8 cellular contexts compared by ENCODE assay signal in the genomic region with DNA sequence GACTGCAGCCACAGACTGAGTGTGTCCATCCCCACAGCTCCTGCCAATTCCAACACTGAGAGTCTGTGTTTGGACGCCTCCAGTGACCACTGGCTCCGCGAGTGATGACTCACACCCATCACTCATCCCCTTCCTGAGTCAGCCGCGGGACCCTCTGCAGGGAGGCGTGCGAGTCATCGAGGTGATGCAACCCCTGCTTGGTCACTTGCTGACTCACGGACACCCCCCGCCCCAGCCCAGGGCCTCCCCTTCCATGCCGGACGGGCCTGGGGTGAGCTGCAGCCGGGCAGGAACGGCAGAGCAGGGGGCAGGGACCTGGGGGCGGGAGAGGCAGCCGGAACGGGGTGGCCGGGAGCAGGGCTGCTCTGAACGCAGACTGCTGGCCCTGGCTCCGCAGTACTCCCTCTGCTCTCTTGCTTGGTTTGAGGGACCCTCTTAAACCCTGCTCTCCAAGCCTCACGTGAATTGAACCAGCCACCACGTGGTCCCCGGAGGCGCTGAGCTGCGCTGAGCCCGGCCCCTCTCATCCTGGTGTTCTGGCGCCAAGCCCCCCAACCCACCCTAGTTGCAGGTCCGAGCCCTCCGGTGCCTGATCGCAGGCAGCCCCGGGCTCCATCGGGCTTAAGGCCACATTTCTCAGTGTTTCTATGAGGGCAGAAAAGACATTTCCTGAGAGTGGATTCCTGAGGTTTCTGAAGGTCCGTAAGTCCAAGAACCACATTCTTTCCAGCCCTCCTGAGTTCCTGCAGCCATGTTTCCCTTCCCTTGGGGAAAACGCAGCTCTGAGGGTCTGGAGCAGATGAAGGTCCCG. TPM values are rescaled to one million over a fixed set of nuclear protein-coding genes. Genes with fewer than 3 reads are reported as not detected.
A peak's percentile ranks its signal among the peaks of the same experiment; 100 is the strongest.
DNase-seq lines count a peak whose midpoint lies in the region; ATAC-seq and TF ChIP-seq lines count a peak whose summit lies in the region.
"Had no signal": no experiment of that assay in that cellular context is flagged by ENCODE, and none has a peak within 500 bp of the region (broad histone marks: within the 10 kb centered on the region; RNA-seq: fewer than 3 reads in every experiment).

No MANE protein-coding gene starts in this region.

- H2AK5ac ChIP-seq in H9 (ENCODE audit: insufficient read length, low read length) = no peak overlapping the region

- TF ChIP-seq CTCF in H9 (conservative IDR thresholded peaks at IDR 0.05) (no peak), RWPE2 (IDR thresholded peaks at IDR 0.05; ENCODE audit: poor library complexity, severe bottlenecking) (no peak), thoracic aorta (IDR thresholded peaks at IDR 0.05) (no peak)

- peaks cover 24% of the 10 kb centered on the region for H3K27me3 Mint-ChIP-seq in H9 (ENCODE audit: low read depth)

- no peaks in the 10 kb centered on the region for H4K20me1 ChIP-seq in H9 (ENCODE audit: control insufficient read depth, insufficient read depth, insufficient read length)

- H3K9me3 ChIP-seq in H9 (ENCODE audit: control insufficient read depth, low read depth, low read length) (no peaks in the 10 kb centered on the region), RWPE2 (ENCODE audit: severe bottlenecking) (no peaks in the 10 kb centered on the region), thoracic aorta (no peaks in the 10 kb centered on the region)

- H3K27ac Mint-ChIP-seq in H9 = peak overlapping the region in 1 of 3 experiments; percentile 88; a peak in 1 of 7 replicates
- H3K27ac Mint-ChIP-seq: T-cell had no signal

- ATAC-seq in RWPE2 (ENCODE audit: low read depth) = peak; percentile 83
- ATAC-seq in thoracic aorta (ENCODE audit: insufficient number of reproducible peaks, low FRiP score, low read depth) = peak; percentile 70
- no peak for ATAC-seq in HG03469 (IDR thresholded peaks at IDR 0.05; ENCODE audit: unreplicated experiment)
- ATAC-seq: T-cell had no signal

- H4K91ac ChIP-seq in H9 (ENCODE audit: insufficient read length, low read depth, low read length) = peak overlapping the region; percentile 55

- no peak overlapping the region for H2AFZ ChIP-seq in H9 (ENCODE audit: low read length)

- H3K4me3 Mint-ChIP-seq in H9 = no peak overlapping the region
- H3K4me3 Mint-ChIP-seq: T-cell had no signal

- no peak overlapping the region for H4K8ac ChIP-seq in H9 (replicated peaks; ENCODE audit: insufficient read length, low read depth, low read length)

- no peaks in the 10 kb centered on the region for H3K79me2 ChIP-seq in H9 (ENCODE audit: insufficient read depth, low read length)

- H3K23ac ChIP-seq in H9 (ENCODE audit: insufficient read length, low read depth, low read length) = no peak overlapping the region

- H3K4me2 ChIP-seq in H9 (ENCODE audit: insufficient read depth, insufficient read length, low read length) = no peak overlapping the region

- no peak overlapping the region for H3K56ac ChIP-seq in H9 (ENCODE audit: insufficient read length, low read depth, low read length)

- H3K36me3 ChIP-seq in RWPE2 (ENCODE audit: low read depth) (no peaks in the 10 kb centered on the region), thoracic aorta (no peaks in the 10 kb centered on the region)

- DNase-seq in H9 (peak; percentile 82), RWPE2 (ENCODE audit: low spot score) (peak; percentile 99), epithelial cell of prostate (ENCODE audit: low read depth, low spot score) (peak; percentile 88), mucosa of gallbladder (ENCODE audit: low spot score) (peak; percentile 58), thoracic aorta (ENCODE audit: low spot score) (peak; percentile 98), NCI-H146 (lab: John Stamatoyannopoulos, UW) (no peak)

- peaks cover 0 to 2% (median 0%) of the 10 kb centered on the region in 3 experiments; a peak in 2 of 7 replicates for H3K36me3 Mint-ChIP-seq in H9 (ENCODE audit: insufficient read depth in 1 of 3, low read depth in 3 of 3)
- H3K36me3 Mint-ChIP-seq: T-cell had no signal

- H3K4ac ChIP-seq in H9 (ENCODE audit: low read depth, low read length) = peak overlapping the region; percentile 32; the same call in 1 of the 2 replicates

- no peaks in the 10 kb centered on the region; the same call in 1 of the 2 replicates for H3K4me1 ChIP-seq in H9 (ENCODE audit: insufficient read depth, low read length)
- H3K4me1 ChIP-seq in RWPE2 (ENCODE audit: insufficient read depth, poor library complexity, severe bottlenecking) = peaks cover 27% of the 10 kb centered on the region
- peaks cover 56 to 74% of the 10 kb centered on the region in 2 donors for H3K4me1 ChIP-seq in thoracic aorta (ENCODE audit: control insufficient read depth in 1 of 2, low read depth in 2 of 2)

- no peak overlapping the region for H3T11ph ChIP-seq in H9 (ENCODE audit: low read length)

- no peak overlapping the region for H2BK120ac ChIP-seq in H9 (ENCODE audit: low read depth, low read length, poor library complexity, severe bottlenecking)

- H2BK20ac ChIP-seq in H9 (ENCODE audit: low read depth, low read length, poor library complexity, severe bottlenecking) = no peak overlapping the region

- no CpG with 5 or more reads among the region's 35 CpGs for whole genome bisulfite sequencing in H9 (ENCODE audit: extremely low coverage, insufficient read length, low lambda C conversion rate)

- H3K4me3 ChIP-seq in RWPE2 (ENCODE audit: severe bottlenecking) = no peak overlapping the region
- peak overlapping the region; percentile 57 for H3K4me3 ChIP-seq in thoracic aorta

- H3K9ac ChIP-seq in H9 (ENCODE audit: extremely low read depth, insufficient read length, low read length) = no peak overlapping the region

- H3K27ac ChIP-seq in H9 (ENCODE audit: insufficient read length, low read depth, low read length) = no peak overlapping the region
- peak overlapping the region; percentile 22 for H3K27ac ChIP-seq in RWPE2 (ENCODE audit: poor library complexity, severe bottlenecking)
- H3K27ac ChIP-seq in epithelial cell of prostate = peak overlapping the region; percentile 17
- peak overlapping the region; percentile 95 for H3K27ac ChIP-seq in thoracic aorta

- H2BK12ac ChIP-seq in H9 (ENCODE audit: insufficient read length, low read depth, low read length) = no peak overlapping the region

- no peak overlapping the region for H2BK15ac ChIP-seq in H9 (ENCODE audit: low read depth, low read length)

- H3K27me3 ChIP-seq in H9 (ENCODE audit: insufficient read depth, low read length) (no peaks in the 10 kb centered on the region; the same call in 1 of the 2 replicates), RWPE2 (ENCODE audit: insufficient read depth, poor library complexity, severe bottlenecking) (peaks cover 13% of the 10 kb centered on the region), thoracic aorta (replicated peaks; ENCODE audit: insufficient read depth) (no peaks in the 10 kb centered on the region)

- H3K4me1 Mint-ChIP-seq in H9 = peaks cover 6 to 24% of the 10 kb centered on the region in 2 experiments

- H3K23me2 ChIP-seq in H9 (ENCODE audit: insufficient read length, low read depth, low read length, poor library complexity, severe bottlenecking) = peaks cover 4% of the 10 kb centered on the region

- H3K9me3 Mint-ChIP-seq in H9 = no peaks in the 10 kb centered on the region; a peak in 3 of 5 replicates
- H3K9me3 Mint-ChIP-seq: T-cell had no signal

- H4K5ac ChIP-seq in H9 (ENCODE audit: insufficient read length, low read depth, low read length) = no peak overlapping the region

- peak overlapping the region; percentile 77 for H3K14ac ChIP-seq in H9 (ENCODE audit: insufficient read depth, low read length)

- peak overlapping the region; percentile 21 for H3K18ac ChIP-seq in H9 (ENCODE audit: insufficient read length, low read depth, low read length)

- no peaks in the 10 kb centered on the region for H3K79me1 ChIP-seq in H9 (ENCODE audit: insufficient read depth, low read depth, low read length, poor library complexity, severe bottlenecking)

- no peak overlapping the region for H2BK5ac ChIP-seq in H9 (ENCODE audit: insufficient read length, low read length)

RNA-seq across cellular contexts. Expression of gene FGFRL1, which starts 32.4 kb away (rescaled TPM):
- 25.8 and 26.1 TPM in 2 replicates for total RNA-seq in H9 (2021)
- total RNA-seq in mucosa of gallbladder = 28.2 TPM
- 10 to 100 TPM; 61.1 to 84.0 TPM for total RNA-seq in thoracic aorta

RNA-seq across cellular contexts. Expression of gene SLC26A1, which starts 50.7 kb away (rescaled TPM):
- total RNA-seq in H9 (2021) (0.09 and 0.13 TPM in 2 replicates), mucosa of gallbladder (4.3 TPM), thoracic aorta (not detected)

RNA-seq across cellular contexts. Expression of gene IDUA, which starts 57.0 kb away (rescaled TPM):
- total RNA-seq in H9 (2021) (9.4 and 14.5 TPM in 2 replicates), mucosa of gallbladder (93.0 TPM), thoracic aorta (10 to 100 TPM; 23.4 to 31.9 TPM)
